Comparison of ENCODE assay signal across 1 cellular context in genomic region chrX:41333744-41333993, GRCh38.
TF ChIP-seq lines count a peak whose summit lies in the region.

No MANE protein-coding gene starts in this region.

TF ChIP-seq in GM23338, 12 proteins besides CTCF, POLR2A, EP300 and RAD21 (continued from another document):
- TF ChIP-seq REST (IDR thresholded peaks at IDR 0.05; ENCODE audit: unreplicated experiment) (no peak), NANOG (IDR thresholded peaks at IDR 0.05; ENCODE audit: borderline replicate concordance) (no peak), CREB1 (CRISPR knock-in tag; IDR thresholded peaks at IDR 0.05; ENCODE audit: low read depth) (no peak), POLR2AphosphoS5 (IDR thresholded peaks at IDR 0.05; ENCODE audit: low read depth) (no peak; the same call in 1 of the 2 replicates), ZNF331 (CRISPR knock-in tag; IDR thresholded peaks at IDR 0.05; ENCODE audit: low read depth) (no peak), ETS1 (IDR thresholded peaks at IDR 0.05) (no peak), EZH2 (IDR thresholded peaks at IDR 0.05; ENCODE audit: low read depth, unreplicated experiment) (no peak)
TF ChIP-seq in GM23338: peak in this region for 0.
